11 cellular contexts compared by ENCODE assay signal in the genomic region with DNA sequence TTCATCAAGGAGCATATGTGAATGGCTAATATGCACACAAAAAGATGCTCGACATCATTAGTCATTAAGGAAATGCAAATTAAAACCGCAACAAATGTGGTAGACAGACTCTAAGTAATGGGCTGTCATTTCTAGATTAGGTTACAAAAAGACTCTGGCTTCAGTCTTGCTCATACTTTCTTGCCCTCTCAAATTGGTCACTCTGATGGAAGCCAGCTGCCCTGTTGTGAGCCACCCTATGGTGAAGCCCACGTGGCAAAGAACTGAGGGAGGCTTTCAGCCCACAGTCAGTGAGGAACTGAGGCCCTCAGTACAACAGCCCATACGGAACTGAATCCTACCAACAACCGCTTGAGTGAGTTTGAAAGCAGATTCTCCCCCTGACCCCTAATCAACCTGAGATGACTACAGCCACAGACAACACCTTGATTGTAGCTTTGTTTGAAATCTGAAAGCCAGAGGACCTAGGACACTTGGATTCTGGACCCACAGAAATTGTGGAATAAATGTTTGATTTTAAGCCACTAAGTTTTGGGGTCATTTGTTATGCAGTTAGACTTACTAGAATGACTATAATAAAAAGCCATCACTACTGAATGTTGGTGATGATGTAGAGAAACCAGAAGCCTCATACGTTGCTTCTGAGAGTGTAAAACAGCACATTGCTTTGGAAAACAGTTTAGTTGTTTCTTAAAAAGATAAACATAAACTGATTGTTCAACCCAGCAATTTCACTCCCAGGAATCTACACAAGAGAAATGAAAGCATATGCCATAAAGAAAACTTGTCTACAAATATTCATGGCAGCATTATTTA. TPM values are rescaled to one million over a fixed set of nuclear protein-coding genes. Genes with fewer than 3 reads are reported as not detected.
DNase-seq lines count a peak whose midpoint lies in the region; ATAC-seq, FAIRE-seq and TF ChIP-seq lines count a peak whose summit lies in the region.
"Had no signal": no experiment of that assay in that cellular context is flagged by ENCODE, and none has a peak within 500 bp of the region (broad histone marks: within the 10 kb centered on the region; RNA-seq: fewer than 3 reads in every experiment).

No MANE protein-coding gene starts in this region.

- H3K79me2 ChIP-seq in GM12878 (ENCODE audit: control insufficient read depth, insufficient read depth, low read length), result no peaks in the 10 kb centered on the region

- in situ Hi-C loops in GM12878 (cut with MboI), result no loop called here

- H3K9me3 ChIP-seq in GM12878 (replicated peaks; ENCODE audit: control insufficient read depth, insufficient read depth, low read length), result no peaks in the 10 kb centered on the region
- H3K9me3 ChIP-seq in heart left ventricle, result no peaks in the 10 kb centered on the region

- H3K4me1 ChIP-seq in GM12878 (ENCODE audit: control insufficient read depth, insufficient read depth, low read length) (peaks cover 17% of the 10 kb centered on the region), heart left ventricle (no peaks in the 10 kb centered on the region)

- CTCF ChIA-PET in GM12878 (lab: Yijun Ruan, JAX), result no interaction called here

- H3K27ac ChIP-seq in GM12878 (ENCODE audit: control insufficient read depth, insufficient read depth) (peak overlapping the region; percentile 64), heart left ventricle (no peak overlapping the region)
- H3K27ac ChIP-seq: cardiac muscle cell, PC-9 had no signal

- no peaks in the 10 kb centered on the region for H3K36me3 ChIP-seq in GM06990 (ENCODE audit: control insufficient read depth, insufficient read depth, low read length)
- no peaks in the 10 kb centered on the region for H3K36me3 ChIP-seq in GM12878 (ENCODE audit: control insufficient read depth in 2 of 2, insufficient read depth in 2 of 2, low read length in 1 of 2)
- H3K36me3 ChIP-seq in heart left ventricle, result peaks cover 0 to 13% (median 0%) of the 10 kb centered on the region in 9 donors
- H3K36me3 ChIP-seq: cardiac muscle cell had no signal

- TF ChIP-seq RAD21 in GM12878 (IDR thresholded peaks at IDR 0.05; ENCODE audit: insufficient read depth, low read depth, low read length), result no peak

- ATAC-seq in GM19397 (IDR thresholded peaks at IDR 0.05; ENCODE audit: unreplicated experiment) (peak; percentile 86), HG03108 (IDR thresholded peaks at IDR 0.05; ENCODE audit: unreplicated experiment) (peak; percentile 89), GM12878 (peak; percentile 100), heart left ventricle (no peak)

- DNase-seq in GM06990 (ENCODE audit: extremely low read depth, insufficient read length), result peak; percentile 81
- peak; percentile 83 for DNase-seq in GM12878 (ENCODE audit: low read depth, low spot score)
- DNase-seq in NCI-H2171 (lab: John Stamatoyannopoulos, UW), result no peak
- DNase-seq in GDM1 (lab: John Stamatoyannopoulos, UW), result no peak
- DNase-seq in HPDE6-E6E7 (ENCODE audit: extremely low spot score), result no peak
- no peak for DNase-seq in heart left ventricle
- DNase-seq: PC-9; stimulated activated CD8-positive, alpha-beta memory T cell treated with anti-CD3 and anti-CD28 coated beads, Interleukin-4, amount 100 ng/mL, for 48 hours had no signal

- TF ChIP-seq CTCF in GM06990 (IDR thresholded peaks at IDR 0.05; ENCODE audit: insufficient read depth, low read length, poor library complexity, severe bottlenecking) (no peak), GM12878 (IDR thresholded peaks at IDR 0.05 in 2 of 3, conservative IDR thresholded peaks at IDR 0.05 in 1 of 3; ENCODE audit: control insufficient read depth in 2 of 3, extremely low read depth in 1 of 3, insufficient read depth in 1 of 3, low read depth in 3 of 3, low read length in 3 of 3) (no peak), heart left ventricle (IDR thresholded peaks at IDR 0.05) (no peak)

- no peak overlapping the region; the same call in 1 of the 2 replicates for H3K4me3 ChIP-seq in GM06990 (replicated peaks; ENCODE audit: low read depth, low read length)
- no peak overlapping the region for H3K4me3 ChIP-seq in GM12878
- no peak overlapping the region for H3K4me3 ChIP-seq in heart left ventricle
- H3K4me3 ChIP-seq: cardiac muscle cell, PC-9 had no signal

- TF ChIP-seq POLR2A in GM12878 (IDR thresholded peaks at IDR 0.05; ENCODE audit: low read depth, low read length) (no peak), heart left ventricle (IDR thresholded peaks at IDR 0.05) (no peak)

- H3K4me2 ChIP-seq in GM12878 (ENCODE audit: control insufficient read depth, insufficient read depth), result peak overlapping the region; percentile 68
- H3K4me2 ChIP-seq: PC-9 had no signal

- TF ChIP-seq EP300 in GM12878 (IDR thresholded peaks at IDR 0.05; ENCODE audit: borderline replicate concordance in 1 of 2, control insufficient read depth in 1 of 2, low read depth in 2 of 2, low read length in 2 of 2), result peak; percentile 60 to 72; a peak in 3 of 4 replicates

- BruUV-seq in GM12878 (replicated peaks; lab: Mats Ljungman, UMichigan), result no TSS peak

- FAIRE-seq in GM12878 (lab: Jason Lieb, UNC), result peak; percentile 90

- SMC1A ChIA-PET in GM12878 (lab: Charles Lee; ENCODE audit: uncharacterized antibody, unreplicated experiment), result interaction anchor here (1.2 to 1.3 kb wide), 2 partner anchors 20 to 101 kb away, joined by 3 to 5 read pairs; no protein-coding TSS in a partner anchor

- no peaks in the 10 kb centered on the region for H3K27me3 ChIP-seq in GM06990 (replicated peaks; ENCODE audit: control insufficient read depth, insufficient read depth, low read length)
- no peaks in the 10 kb centered on the region for H3K27me3 ChIP-seq in GM12878 (replicated peaks in 1 of 2; ENCODE audit: control insufficient read depth in 2 of 2, insufficient read depth in 2 of 2, low read length in 1 of 2)
- H3K27me3 ChIP-seq in heart left ventricle, result no peaks in the 10 kb centered on the region
- H3K27me3 ChIP-seq: cardiac muscle cell had no signal

- WGBS in GM12878 (ENCODE audit: insufficient coverage, insufficient replicate concordance, low lambda C conversion rate, missing lambda C conversion rate), result 2% methylated on average over 6 of the region's 6 CpGs
- 85 to 91% (median 88%) methylated on average over 5 to 6 of the region's 6 CpGs for WGBS in heart left ventricle, 4 donors

- RAD21 ChIA-PET in GM12878 (lab: Charles Lee; ENCODE audit: unreplicated experiment), result no interaction called here

- H2AFZ ChIP-seq in GM12878 (ENCODE audit: control insufficient read depth, low read depth, low read length), result peak overlapping the region; percentile 43
- H2AFZ ChIP-seq: PC-9 had no signal

- no peak overlapping the region for H3K9ac ChIP-seq in GM12878 (ENCODE audit: control insufficient read depth, insufficient read depth, low read length)

- intact Hi-C loops in GM12878 (cut with micrococcal nuclease; ENCODE audit: unreplicated experiment) (no loop called here), heart left ventricle (cut with DNase I) (no loop called here)

- no peaks in the 10 kb centered on the region for H4K20me1 ChIP-seq in GM12878 (ENCODE audit: control insufficient read depth, insufficient read depth)

- POLR2A ChIA-PET in GM12878 (lab: Charles Lee), result no interaction called here

RNA-seq across cellular contexts. Expression of a gene that starts 45.7 kb away (rescaled TPM):
- 2.8 and 5.0 TPM in 2 replicates for total RNA-seq in GM12878 (2013; cell fraction: nucleolus; rRNA removed)
- 4.9 and 5.1 TPM in 2 replicates for total RNA-seq in GM12878 (2014; rRNA removed)
- 4.9 and 5.4 TPM in 2 replicates for total RNA-seq in GM12878 (2014; rRNA removed; fragmentation: Illumina TruSeq; extraction: Trizol)
- total RNA-seq in GM12878 (2021), result 6.8 and 7.7 TPM in 2 replicates
- 2.0 TPM for polyA plus RNA-seq in GM12878 (2011; ENCODE audit: low read depth)
- 0.96 and 1.5 TPM in 2 replicates for polyA plus RNA-seq in GM12878 (2011; rRNA removed)
- 0.51 and 0.52 TPM in 2 replicates for polyA plus RNA-seq in GM12878 (2011; cell fraction: cytosol; rRNA removed)
- polyA plus RNA-seq in GM12878 (2011; cell fraction: nucleus; rRNA removed), result 0.19 and 0.57 TPM in 2 replicates
- 2.5 and 3.2 TPM in 2 replicates for polyA plus RNA-seq in GM12878 (2012)
- 5.5 and 6.3 TPM in 2 replicates for polyA plus RNA-seq in GM12878 (2014; fragmentation: Illumina TruSeq; extraction: Trizol)
- 1 to 10 TPM; 3.6 to 5.1 TPM for polyA plus RNA-seq in GM12878 (2014; fragmentation: Nextera tagmentation; extraction: Ambion mirVana)
- 3.6 and 4.2 TPM in 2 replicates for polyA plus RNA-seq in GM12878 (2014; rRNA removed)
- polyA plus RNA-seq in GM12878 (2016; fragmentation: Nextera tagmentation; extraction: Ambion mirVana), result 1 to 10 TPM; 6.6 to 8.4 TPM
- polyA minus RNA-seq in GM12878 (2011; rRNA and poly(A)+ RNA removed), result 0.80 and 1.6 TPM in 2 replicates
- polyA minus RNA-seq in GM12878 (2011; cell fraction: cytosol; rRNA and poly(A)+ RNA removed), result 1.4 TPM in 1 of 2 replicates, not detected in the other
- 0.19 TPM in 1 of 2 replicates, not detected in the other for polyA minus RNA-seq in GM12878 (2011; cell fraction: nucleus; rRNA and poly(A)+ RNA removed)
- total RNA-seq in heart left ventricle, result 10 to 100 TPM; 12.3 to 26.0 (median 17.5) TPM
- polyA plus RNA-seq in heart left ventricle, result 1 to 10 TPM; 5.1 to 5.9 TPM

RNA-seq across cellular contexts. Expression of a gene that starts 55.3 kb away (rescaled TPM):
- total RNA-seq in GM12878 (2013; cell fraction: nucleolus; rRNA removed), result not detected in 2 replicates
- total RNA-seq in GM12878 (2014; rRNA removed) (not detected in 2 replicates), GM12878 (2014; rRNA removed; fragmentation: Illumina TruSeq; extraction: Trizol) (0.04 TPM in 1 of 2 replicates, not detected in the other), GM12878 (2021) (0.05 TPM in 1 of 2 replicates, not detected in the other), heart left ventricle (1 to 10 TPM; 1.1 to 2.9 (median 2.2) TPM)
- 0.07 TPM for polyA plus RNA-seq in GM12878 (2011; ENCODE audit: low read depth)
- polyA plus RNA-seq in GM12878 (2011; rRNA removed) (not detected in 2 replicates), GM12878 (2014; fragmentation: Illumina TruSeq; extraction: Trizol) (0.03 TPM in 1 of 2 replicates, not detected in the other), GM12878 (2014; fragmentation: Nextera tagmentation; extraction: Ambion mirVana) (not detected), GM12878 (2014; rRNA removed) (0.03 TPM in 1 of 2 replicates, not detected in the other), GM12878 (2016; fragmentation: Nextera tagmentation; extraction: Ambion mirVana) (not detected), heart left ventricle (under 1 TPM; 0.53 to 0.75 TPM)
- not detected in 2 replicates for polyA plus RNA-seq in GM12878 (2011; cell fraction: cytosol; rRNA removed)
- polyA plus RNA-seq in GM12878 (2011; cell fraction: nucleus; rRNA removed), result not detected in 2 replicates
- polyA plus RNA-seq in GM12878 (2012), result 0.03 and 0.10 TPM in 2 replicates
- not detected in 2 replicates for polyA minus RNA-seq in GM12878 (2011; rRNA and poly(A)+ RNA removed)
- polyA minus RNA-seq in GM12878 (2011; cell fraction: cytosol; rRNA and poly(A)+ RNA removed), result not detected in 2 replicates
- not detected in 2 replicates for polyA minus RNA-seq in GM12878 (2011; cell fraction: nucleus; rRNA and poly(A)+ RNA removed)
- total RNA-seq: PC-9 had no signal

Comparison
In these comparisons a context has a peak if more than half of its experiments do, and no peak if none do; other contexts are left out.
1. DNase-seq: peak in GM06990 (single experiment) and GM12878 (single experiment); none in NCI-H2171 (single experiment), GDM1 (single experiment), HPDE6-E6E7 (single experiment) and heart left ventricle (0 of 5).
2. ATAC-seq: peak in GM19397 (single experiment), HG03108 (single experiment) and GM12878 (single experiment); none in heart left ventricle (0 of 4).